ENCODE assay signal across 28 cellular contexts in the genomic region with DNA sequence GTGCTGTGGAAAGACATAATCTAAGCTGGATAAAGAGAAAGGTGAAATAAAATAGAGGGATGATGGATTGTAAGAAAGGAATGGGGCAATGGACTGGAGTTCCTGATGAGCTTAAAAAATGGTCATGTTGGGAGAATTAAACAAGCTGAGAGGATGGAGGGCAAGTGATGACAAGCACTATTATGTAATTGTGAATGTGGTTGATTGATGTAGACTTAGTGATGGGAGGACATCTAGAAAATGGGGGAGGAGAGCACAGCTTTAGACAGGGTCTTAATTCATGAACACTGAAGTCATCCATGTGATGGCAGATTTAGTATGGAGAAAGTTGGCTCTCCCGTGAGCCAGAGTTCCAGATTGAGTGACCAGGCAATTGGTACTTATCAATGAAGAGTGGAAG.
"Had no signal": no experiment of that assay in that cellular context is flagged by ENCODE, and none has a peak within 500 bp of the region (broad histone marks: within the 10 kb centered on the region; RNA-seq: fewer than 3 reads in every experiment).

No MANE protein-coding gene starts in this region.

- H3K4me1 ChIP-seq: stomach, suprapubic skin, testis, thyroid gland, tibial artery, tibial nerve, transverse colon, upper lobe of left lung, upper lobe of right lung, uterus, vagina had no signal

- DNase-seq: stimulated activated CD4-positive, alpha-beta T cell treated with anti-CD3 and anti-CD28 coated beads, Interleukin-2, amount 100 ng/mL, for 48 hours; stimulated activated CD4-positive, alpha-beta T cell treated with anti-CD3 and anti-CD28 coated beads, Interleukin-4, amount 100 ng/mL, for 1 hour; stimulated activated CD4-positive, alpha-beta T cell treated with anti-CD3 and anti-CD28 coated beads, Interleukin-4, amount 100 ng/mL, for 24 hours; stimulated activated CD4-positive, alpha-beta T cell treated with anti-CD3 and anti-CD28 coated beads, Interleukin-4, amount 100 ng/mL, for 4 hours; stimulated activated CD8-positive, alpha-beta memory T cell treated with anti-CD3 and anti-CD28 coated beads, Interleukin-4, amount 100 ng/mL, for 48 hours; stimulated activated naive B cell treated with anti-CD40 and anti-IgM and Interleukin-4, amounts not matched to agents 10 μg/mL and 1 μg/mL and 100 μg/mL, for 72 hours; stimulated activated naive CD4-positive, alpha-beta T cell; stimulated activated naive CD4-positive, alpha-beta T cell treated with Interleukin-2 at 50 U/mL for 16 hours; stimulated activated naive CD8-positive, alpha-beta T cell treated with anti-CD3 and anti-CD28 coated beads, Interleukin-15, amount 100 ng/mL, for 72 hours; stimulated activated naive CD8-positive, alpha-beta T cell treated with anti-CD3 and anti-CD28 coated beads, Interleukin-15, Interleukin-2, amounts not matched to agents 100 U/mL and 50 U/mL, for 24 hours; stomach; substantia nigra; testis; thyroid gland; tibial artery; transverse colon; upper lobe of left lung; upper lobe of right lung; uterus had no signal

- H3K27ac ChIP-seq: stomach, suprapubic skin, testis, thoracic aorta, thyroid gland, tibial artery, tibial nerve, transverse colon, upper lobe of left lung, upper lobe of right lung, uterus, vagina had no signal

- H3K27me3 Mint-ChIP-seq: stimulated activated memory B cell treated with anti-CD40 and anti-IgM and Interleukin-4, amounts not matched to agents 10 μg/mL and 1 μg/mL and 100 μg/mL, for 72 hours; stimulated activated naive B cell treated with anti-CD40 and anti-IgM and Interleukin-4, amounts not matched to agents 10 μg/mL and 1 μg/mL and 100 μg/mL, for 72 hours; stimulated activated naive CD8-positive, alpha-beta T cell treated with anti-CD3 and anti-CD28 coated beads, Interleukin-15, amount 100 ng/mL, for 72 hours; stimulated activated naive CD8-positive, alpha-beta T cell treated with anti-CD3 and anti-CD28 coated beads, Interleukin-15, Interleukin-2, amounts not matched to agents 100 ng/mL and 50 ng/mL, for 24 hours; type B pancreatic cell had no signal

- H3K36me3 Mint-ChIP-seq: stimulated activated effector memory CD8-positive, alpha-beta T cell treated with anti-CD3 and anti-CD28 coated beads, Interleukin-12 subunit alpha, Interleukin-12 subunit beta, amount 100 ng/mL, for 72 hours; stimulated activated memory B cell treated with anti-CD40 and anti-IgM and Interleukin-4, amounts not matched to agents 10 μg/mL and 1 μg/mL and 100 μg/mL, for 72 hours; stimulated activated naive B cell treated with anti-CD40 and anti-IgM and Interleukin-4, amounts not matched to agents 10 μg/mL and 1 μg/mL and 100 μg/mL, for 72 hours had no signal

- H3K4me3 ChIP-seq: stomach, suprapubic skin, testis, thoracic aorta, thyroid gland, tibial artery, tibial nerve, transverse colon, upper lobe of left lung, upper lobe of right lung, uterus, vagina had no signal

- H3K4me3 Mint-ChIP-seq: stimulated activated effector memory CD8-positive, alpha-beta T cell treated with anti-CD3 and anti-CD28 coated beads, Interleukin-12 subunit alpha, Interleukin-12 subunit beta, amount 100 ng/mL, for 72 hours; stimulated activated memory B cell treated with anti-CD40 and anti-IgM and Interleukin-4, amounts not matched to agents 10 μg/mL and 1 μg/mL and 100 μg/mL, for 72 hours; stimulated activated naive B cell treated with anti-CD40 and anti-IgM and Interleukin-4, amounts not matched to agents 10 μg/mL and 1 μg/mL and 100 μg/mL, for 72 hours; stimulated activated naive CD8-positive, alpha-beta T cell treated with anti-CD3 and anti-CD28 coated beads, Interleukin-15, amount 100 ng/mL, for 72 hours; stimulated activated naive CD8-positive, alpha-beta T cell treated with anti-CD3 and anti-CD28 coated beads, Interleukin-15, Interleukin-2, amounts not matched to agents 100 ng/mL and 50 ng/mL, for 24 hours; type B pancreatic cell had no signal

- ATAC-seq: stimulated activated effector memory CD8-positive, alpha-beta T cell treated with anti-CD3 and anti-CD28 coated beads, Interleukin-12 subunit alpha, Interleukin-12 subunit beta, amount 100 ng/mL, for 72 hours; stimulated activated memory B cell treated with anti-CD40 and anti-IgM and Interleukin-4, amounts not matched to agents 10 μg/mL and 1 μg/mL and 100 μg/mL, for 72 hours; stimulated activated naive B cell treated with anti-CD40 and anti-IgM and Interleukin-4, amounts not matched to agents 10 μg/mL and 1 μg/mL and 100 μg/mL, for 72 hours; stimulated activated naive CD8-positive, alpha-beta T cell treated with anti-CD3 and anti-CD28 coated beads, Interleukin-15, amount 100 ng/mL, for 72 hours; stimulated activated naive CD8-positive, alpha-beta T cell treated with anti-CD3 and anti-CD28 coated beads, Interleukin-15, Interleukin-2, amounts not matched to agents 100 U/mL and 50 U/mL, for 24 hours; upper lobe of right lung had no signal

- H3K9me3 Mint-ChIP-seq: stimulated activated effector memory CD8-positive, alpha-beta T cell treated with anti-CD3 and anti-CD28 coated beads, Interleukin-12 subunit alpha, Interleukin-12 subunit beta, amount 100 ng/mL, for 72 hours; stimulated activated memory B cell treated with anti-CD40 and anti-IgM and Interleukin-4, amounts not matched to agents 10 μg/mL and 1 μg/mL and 100 μg/mL, for 72 hours; stimulated activated naive B cell treated with anti-CD40 and anti-IgM and Interleukin-4, amounts not matched to agents 10 μg/mL and 1 μg/mL and 100 μg/mL, for 72 hours; stimulated activated naive CD8-positive, alpha-beta T cell treated with anti-CD3 and anti-CD28 coated beads, Interleukin-15, amount 100 ng/mL, for 72 hours; stimulated activated naive CD8-positive, alpha-beta T cell treated with anti-CD3 and anti-CD28 coated beads, Interleukin-15, Interleukin-2, amounts not matched to agents 100 ng/mL and 50 ng/mL, for 24 hours; type B pancreatic cell had no signal

- H3K27ac Mint-ChIP-seq: stimulated activated effector memory CD8-positive, alpha-beta T cell treated with anti-CD3 and anti-CD28 coated beads, Interleukin-12 subunit alpha, Interleukin-12 subunit beta, amount 100 ng/mL, for 72 hours; stimulated activated memory B cell treated with anti-CD40 and anti-IgM and Interleukin-4, amounts not matched to agents 10 μg/mL and 1 μg/mL and 100 μg/mL, for 72 hours; stimulated activated naive B cell treated with anti-CD40 and anti-IgM and Interleukin-4, amounts not matched to agents 10 μg/mL and 1 μg/mL and 100 μg/mL, for 72 hours; stimulated activated naive CD8-positive, alpha-beta T cell treated with anti-CD3 and anti-CD28 coated beads, Interleukin-15, amount 100 ng/mL, for 72 hours; stimulated activated naive CD8-positive, alpha-beta T cell treated with anti-CD3 and anti-CD28 coated beads, Interleukin-15, Interleukin-2, amounts not matched to agents 100 ng/mL and 50 ng/mL, for 24 hours; type B pancreatic cell had no signal

- FAIRE-seq: urothelium cell line had no signal

- H3K27me3 ChIP-seq: stomach, suprapubic skin, testis, thyroid gland, tibial artery, tibial nerve, transverse colon, upper lobe of left lung, upper lobe of right lung, uterus, vagina had no signal

- H3K4me1 Mint-ChIP-seq: stimulated activated effector memory CD8-positive, alpha-beta T cell treated with anti-CD3 and anti-CD28 coated beads, Interleukin-12 subunit alpha, Interleukin-12 subunit beta, amount 100 ng/mL, for 72 hours; stimulated activated memory B cell treated with anti-CD40 and anti-IgM and Interleukin-4, amounts not matched to agents 10 μg/mL and 1 μg/mL and 100 μg/mL, for 72 hours; stimulated activated naive B cell treated with anti-CD40 and anti-IgM and Interleukin-4, amounts not matched to agents 10 μg/mL and 1 μg/mL and 100 μg/mL, for 72 hours; stimulated activated naive CD8-positive, alpha-beta T cell treated with anti-CD3 and anti-CD28 coated beads, Interleukin-15, amount 100 ng/mL, for 72 hours had no signal

- H3K9me3 ChIP-seq: stomach, suprapubic skin, testis, thoracic aorta, thyroid gland, tibial artery, tibial nerve, transverse colon, upper lobe of left lung, upper lobe of right lung, uterus, vagina had no signal

- H3K36me3 ChIP-seq: stomach, suprapubic skin, thoracic aorta, thyroid gland, tibial artery, tibial nerve, transverse colon, upper lobe of left lung, upper lobe of right lung, uterus, vagina had no signal
